In genomic region chr5:88268414-88269184, GRCh38 we compare ENCODE assay signal across 1 cellular context.
A peak's percentile ranks its signal among the peaks of the same experiment; 100 is the strongest.
TF ChIP-seq lines count a peak whose summit lies in the region.

TMEM161B (minus strand) TSS chr5:88268845; CDS start chr5:88268723, 122 bp downstream.

TF ChIP-seq in HepG2, 621 proteins besides CTCF, POLR2A, EP300 and RAD21 (continued from another document and continues in another):
- TF ChIP-seq ZNF687 (CRISPR knock-in tag; IDR thresholded peaks at IDR 0.05) (peak; percentile 88), HMG20B (CRISPR knock-in tag; conservative IDR thresholded peaks at IDR 0.05) (no peak), ZNF691 (CRISPR knock-in tag; IDR thresholded peaks at IDR 0.05; ENCODE audit: borderline replicate concordance, low read depth) (peak; percentile 65; the same call in 1 of the 2 replicates), HNRNPK (IDR thresholded peaks at IDR 0.05; ENCODE audit: low read depth, low read length, poor library complexity, severe bottlenecking) (peak; percentile 75), MXD1 (CRISPR knock-in tag; IDR thresholded peaks at IDR 0.05) (no peak), ONECUT2 (CRISPR knock-in tag; IDR thresholded peaks at IDR 0.05) (peak; percentile 15; the same call in 1 of the 2 replicates), ZNF784 (CRISPR knock-in tag; IDR thresholded peaks at IDR 0.05; ENCODE audit: borderline replicate concordance) (0 out of 2 replicates have a peak, but pooled peaks have one; percentile 69), KIAA2018 (CRISPR knock-in tag; IDR thresholded peaks at IDR 0.05; ENCODE audit: borderline replicate concordance) (no peak), ZNF383 (CRISPR knock-in tag; IDR thresholded peaks at IDR 0.05; ENCODE audit: borderline replicate concordance) (no peak), ATF7-NPFF (CRISPR knock-in tag; IDR thresholded peaks at IDR 0.05; ENCODE audit: low read depth) (peak; percentile 49; the same call in 1 of the 2 replicates), ZNF792 (CRISPR knock-in tag; IDR thresholded peaks at IDR 0.05) (peak; percentile 69; the same call in 1 of the 2 replicates), ZNF333 (CRISPR knock-in tag; IDR thresholded peaks at IDR 0.05; ENCODE audit: borderline replicate concordance) (no peak), FOXO1 (CRISPR knock-in tag; IDR thresholded peaks at IDR 0.05) (peak; percentile 41; the same call in 1 of the 2 replicates), NCOR1 (IDR thresholded peaks at IDR 0.05; ENCODE audit: borderline replicate concordance, low read length) (no peak), CCDC6 (CRISPR knock-in tag; IDR thresholded peaks at IDR 0.05) (0 out of 2 replicates have a peak, but pooled peaks have one; percentile 21), ZNF101 (CRISPR knock-in tag; IDR thresholded peaks at IDR 0.05; ENCODE audit: borderline replicate concordance, low read depth) (no peak), ZFAT (CRISPR knock-in tag; conservative IDR thresholded peaks at IDR 0.05) (no peak), FOXP4 (CRISPR knock-in tag; IDR thresholded peaks at IDR 0.05) (peak; percentile 68), PTBP1 (IDR thresholded peaks at IDR 0.05; ENCODE audit: low read depth, low read length, poor library complexity, severe bottlenecking) (no peak), ETV5 (CRISPR knock-in tag; IDR thresholded peaks at IDR 0.05; ENCODE audit: borderline replicate concordance) (peak; percentile 47; the same call in 1 of the 2 replicates), GPN1 (CRISPR knock-in tag; IDR thresholded peaks at IDR 0.05; ENCODE audit: borderline replicate concordance) (no peak), MEF2D (CRISPR knock-in tag; IDR thresholded peaks at IDR 0.05) (peak; percentile 66; the same call in 1 of the 2 replicates), MTA3 (CRISPR knock-in tag; IDR thresholded peaks at IDR 0.05) (no peak), SMC3 (IDR thresholded peaks at IDR 0.05; ENCODE audit: low read length) (no peak), PRDM10 (CRISPR knock-in tag; IDR thresholded peaks at IDR 0.05; ENCODE audit: low read depth) (no peak), HIVEP1 (CRISPR knock-in tag; IDR thresholded peaks at IDR 0.05) (peak; percentile 80; the same call in 1 of the 2 replicates), GMEB1 (CRISPR knock-in tag; IDR thresholded peaks at IDR 0.05; ENCODE audit: borderline replicate concordance) (peak; percentile 100), ZNF30 (CRISPR knock-in tag; IDR thresholded peaks at IDR 0.05) (no peak), SETDB1 (CRISPR knock-in tag; IDR thresholded peaks at IDR 0.05; ENCODE audit: borderline replicate concordance) (no peak), PHF21A (CRISPR knock-in tag; IDR thresholded peaks at IDR 0.05) (peak; percentile 65; the same call in 1 of the 2 replicates), NFE2L2 (IDR thresholded peaks at IDR 0.05; ENCODE audit: low read length) (no peak), ZNF639 (CRISPR knock-in tag; conservative IDR thresholded peaks at IDR 0.05) (peak; percentile 52; the same call in 1 of the 2 replicates)
